In the genomic region with DNA sequence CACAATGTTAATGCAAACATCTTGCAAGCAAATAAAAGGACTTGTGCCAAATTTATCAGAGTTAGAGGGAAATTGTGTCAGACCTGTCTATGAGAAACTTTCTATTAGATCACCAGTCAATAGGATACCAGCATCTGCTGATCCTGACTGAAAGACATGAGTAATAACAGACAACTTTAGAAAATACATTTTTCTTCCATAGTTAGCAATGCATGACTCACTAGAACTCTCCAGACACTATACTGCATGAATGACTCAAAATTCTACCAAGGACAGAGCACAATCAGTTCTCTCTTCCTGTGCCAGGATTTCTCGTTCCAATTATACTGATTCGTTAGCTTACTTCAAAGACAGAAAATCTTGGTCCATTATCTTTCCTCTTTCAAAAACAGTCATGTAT, we compare ENCODE assay signal across 10 cellular contexts.
DNase-seq lines count a peak whose midpoint lies in the region; ATAC-seq and TF ChIP-seq lines count a peak whose summit lies in the region.
"Had no signal": no experiment of that assay in that cellular context is flagged by ENCODE, and none has a peak within 500 bp of the region (broad histone marks: within the 10 kb centered on the region; RNA-seq: fewer than 3 reads in every experiment).

No MANE protein-coding gene starts in this region.

- no peak overlapping the region for H3K4me3 ChIP-seq in mucosa of descending colon
- H3K4me3 ChIP-seq in uterus = no peak overlapping the region

- ATAC-seq in HG03039 (IDR thresholded peaks at IDR 0.05; ENCODE audit: unreplicated experiment) (peak; percentile 91), mucosa of descending colon (peak; percentile 25)

- CTCF ChIA-PET in activated CD4-positive, alpha-beta memory T cell treated with anti-CD3 and anti-CD28 coated beads, Interleukin-2, amount 10 ng/mL, durations not matched to agents 7 days and 5 days (lab: Charles Lee) = no interaction called here

- H3K4me1 ChIP-seq in mucosa of descending colon (ENCODE audit: low read depth) (no peaks in the 10 kb centered on the region), uterus (no peaks in the 10 kb centered on the region)

- H3K27ac Mint-ChIP-seq in activated CD4-positive, alpha-beta memory T cell treated with anti-CD3 and anti-CD28 coated beads, Interleukin-2, amount 10 ng/mL, durations not matched to agents 7 days and 5 days = peak overlapping the region; percentile 64
- no peak overlapping the region for H3K27ac Mint-ChIP-seq in type B pancreatic cell
- H3K27ac Mint-ChIP-seq: naive B cell had no signal

- peaks cover 10% of the 10 kb centered on the region for H3K36me3 Mint-ChIP-seq in activated CD4-positive, alpha-beta memory T cell treated with anti-CD3 and anti-CD28 coated beads, Interleukin-2, amount 10 ng/mL, durations not matched to agents 7 days and 5 days (ENCODE audit: low read depth)
- H3K36me3 Mint-ChIP-seq in type B pancreatic cell = no peaks in the 10 kb centered on the region
- H3K36me3 Mint-ChIP-seq: naive B cell had no signal

- H3K27me3 ChIP-seq in uterus = no peaks in the 10 kb centered on the region

- no peaks in the 10 kb centered on the region for H3K27me3 Mint-ChIP-seq in activated CD4-positive, alpha-beta memory T cell treated with anti-CD3 and anti-CD28 coated beads, Interleukin-2, amount 10 ng/mL, durations not matched to agents 7 days and 5 days
- H3K27me3 Mint-ChIP-seq in type B pancreatic cell = no peaks in the 10 kb centered on the region
- H3K27me3 Mint-ChIP-seq: naive B cell had no signal

- TF ChIP-seq CTCF in mucosa of descending colon (IDR thresholded peaks at IDR 0.05) (no peak), uterus (IDR thresholded peaks at IDR 0.05) (no peak), type B pancreatic cell (conservative IDR thresholded peaks at IDR 0.05) (no peak)

- POLR2A ChIA-PET in activated CD4-positive, alpha-beta memory T cell treated with anti-CD3 and anti-CD28 coated beads, Interleukin-2, amount 10 ng/mL, durations not matched to agents 7 days and 5 days (lab: Charles Lee) = interaction anchor here (1.3 to 1.5 kb wide), 2 partner anchors 8 to 10 kb away, joined by 3 to 5 read pairs; no protein-coding TSS in a partner anchor

- peak; percentile 25 for DNase-seq in NOMO-1 treated with DMSO at 0.1 percent for 48 hours (lab: John Stamatoyannopoulos, UW; ENCODE audit: unreplicated experiment)
- no peak for DNase-seq in NOMO-1 treated with dmso at 0.1 percent for 144 hours (lab: John Stamatoyannopoulos, UW; ENCODE audit: unreplicated experiment)
- no peak for DNase-seq in activated CD4-positive, alpha-beta memory T cell treated with anti-CD3 and anti-CD28 coated beads, Interleukin-2, amount 10 ng/mL, durations not matched to agents 7 days and 5 days
- DNase-seq in mucosa of descending colon = no peak
- no peak for DNase-seq in ecto neural progenitor cell (ENCODE audit: low spot score)
- DNase-seq in uterus = no peak
- no peak for DNase-seq in type B pancreatic cell (ENCODE audit: extremely low spot score, unreplicated experiment)
- DNase-seq: naive B cell had no signal

- H3K36me3 ChIP-seq in mucosa of descending colon (ENCODE audit: low read depth) = no peaks in the 10 kb centered on the region
- no peaks in the 10 kb centered on the region for H3K36me3 ChIP-seq in uterus

- no peak for TF ChIP-seq POLR2A in uterus (IDR thresholded peaks at IDR 0.05)

- peaks cover 11% of the 10 kb centered on the region for H3K9me3 Mint-ChIP-seq in activated CD4-positive, alpha-beta memory T cell treated with anti-CD3 and anti-CD28 coated beads, Interleukin-2, amount 10 ng/mL, durations not matched to agents 7 days and 5 days
- peaks cover 5% of the 10 kb centered on the region for H3K9me3 Mint-ChIP-seq in type B pancreatic cell
- H3K9me3 Mint-ChIP-seq: naive B cell had no signal

- H3K4me3 Mint-ChIP-seq in activated CD4-positive, alpha-beta memory T cell treated with anti-CD3 and anti-CD28 coated beads, Interleukin-2, amount 10 ng/mL, durations not matched to agents 7 days and 5 days = peak overlapping the region; percentile 2
- H3K4me3 Mint-ChIP-seq in type B pancreatic cell = no peak overlapping the region
- H3K4me3 Mint-ChIP-seq: naive B cell had no signal

- no peaks in the 10 kb centered on the region for H3K9me3 ChIP-seq in mucosa of descending colon
- H3K9me3 ChIP-seq in uterus = no peaks in the 10 kb centered on the region

- no peak overlapping the region for H3K27ac ChIP-seq in uterus
- H3K27ac ChIP-seq: 22Rv1 had no signal

- H3K4me1 Mint-ChIP-seq in activated CD4-positive, alpha-beta memory T cell treated with anti-CD3 and anti-CD28 coated beads, Interleukin-2, amount 10 ng/mL, durations not matched to agents 7 days and 5 days = peaks cover 38% of the 10 kb centered on the region
- H3K4me1 Mint-ChIP-seq in type B pancreatic cell (ENCODE audit: unreplicated experiment) = no peaks in the 10 kb centered on the region
- H3K4me1 Mint-ChIP-seq: naive B cell had no signal

- intact Hi-C loops in mucosa of descending colon (cut with DNase I, micrococcal nuclease) = no loop called here
- intact Hi-C loops in uterus (cut with DNase I; ENCODE audit: low total_unique reads) = no loop called here
